8 cellular contexts compared by ENCODE assay signal in the genomic region with DNA sequence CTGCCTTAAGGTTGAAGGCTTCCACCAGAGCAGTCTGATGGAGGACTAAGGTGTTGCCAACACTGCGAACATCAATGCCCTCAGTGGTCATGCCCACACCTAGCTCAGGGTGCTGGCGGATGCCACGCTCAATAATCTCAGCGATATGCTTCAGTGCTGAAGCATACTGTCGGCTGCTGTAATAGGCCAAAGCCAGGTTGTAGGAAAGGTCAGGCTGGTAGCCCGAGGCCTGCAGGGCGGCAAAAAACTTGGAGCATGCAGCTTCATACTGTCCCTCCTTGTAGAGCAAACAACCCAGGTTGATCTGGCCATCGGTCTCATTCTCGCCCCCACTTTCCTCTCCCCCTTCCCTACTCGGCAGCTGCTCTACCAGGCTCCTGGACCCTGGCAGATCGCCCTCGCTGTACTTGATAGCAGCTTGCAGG.
A peak's percentile ranks its signal among the peaks of the same experiment; 100 is the strongest.
DNase-seq lines count a peak whose midpoint lies in the region; ATAC-seq and TF ChIP-seq lines count a peak whose summit lies in the region.

No MANE protein-coding gene starts in this region.

- 64 to 66% methylated on average over 12 of the region's 12 CpGs for WGBS in lung, 2 donors
- 65% methylated on average over 12 of the region's 12 CpGs; no CpG with 5 or more reads in 1 of the 2 donors for WGBS in transverse colon (ENCODE audit: low coverage in 1 of 2), 2 donors

- no peak for TF ChIP-seq POLR2A in transverse colon (IDR thresholded peaks at IDR 0.05)

- H3K27ac ChIP-seq in DOHH2 (ENCODE audit: low read depth, low read length) (no peak overlapping the region), cingulate gyrus (ENCODE audit: low read depth, low read length) (peak overlapping the region; percentile 48), lung (ENCODE audit: low read depth in 1 of 2, low read length in 1 of 2) (peak overlapping the region; percentile 94 to 99), transverse colon (peak overlapping the region; percentile 84 to 93 (median 92))

- no peaks in the 10 kb centered on the region for H3K9me2 ChIP-seq in DOHH2 (replicated peaks; ENCODE audit: control insufficient read depth, low read length)

- no peaks in the 10 kb centered on the region; the same call in 1 of the 2 replicates for H3K36me3 ChIP-seq in DOHH2 (ENCODE audit: control insufficient read depth, low read length)
- H3K36me3 ChIP-seq in lung (ENCODE audit: control insufficient read depth in 2 of 2, insufficient read depth in 2 of 2, low read length in 2 of 2): no peaks in the 10 kb centered on the region
- H3K36me3 ChIP-seq in transverse colon: no peaks in the 10 kb centered on the region

- no peaks in the 10 kb centered on the region for H3F3A ChIP-seq in DOHH2 (ENCODE audit: control insufficient read depth, insufficient read depth)

- H3K27me3 ChIP-seq in DOHH2 (ENCODE audit: control insufficient read depth, low read length): no peaks in the 10 kb centered on the region
- no peaks in the 10 kb centered on the region for H3K27me3 ChIP-seq in lung (ENCODE audit: control insufficient read depth, insufficient read depth)
- H3K27me3 ChIP-seq in transverse colon: no peaks in the 10 kb centered on the region

- TF ChIP-seq CTCF in DOHH2 (IDR thresholded peaks at IDR 0.05; ENCODE audit: low read depth, low read length, poor library complexity, severe bottlenecking) (no peak), lung (IDR thresholded peaks at IDR 0.05; ENCODE audit: control extremely low read depth, extremely low read depth) (no peak), transverse colon (IDR thresholded peaks at IDR 0.05) (no peak)

- H3K79me2 ChIP-seq in DOHH2 (ENCODE audit: control insufficient read depth, low read length): no peaks in the 10 kb centered on the region

- H3K4me1 ChIP-seq in DOHH2 (ENCODE audit: control insufficient read depth, low read length) (peaks cover 14% of the 10 kb centered on the region), lung (ENCODE audit: control insufficient read depth in 2 of 2, insufficient read depth in 2 of 2, low read length in 2 of 2) (peaks cover 0 to 5% of the 10 kb centered on the region in 2 donors), transverse colon (peaks cover 0 to 8% (median 4%) of the 10 kb centered on the region in 4 donors)

- TF ChIP-seq EP300 in transverse colon (IDR thresholded peaks at IDR 0.05; ENCODE audit: low read depth): no peak

- in situ Hi-C loops in transverse colon (cut with MboI; ENCODE audit: low pct_ligation_motif_present in 1 of 4, low pct_unique_long_range_greater_than_20kb in 1 of 4, low sequenced_read_pairs in 3 of 4): no loop called here

- H3K9me3 ChIP-seq in DOHH2 (ENCODE audit: control insufficient read depth, insufficient read depth, low read length) (no peaks in the 10 kb centered on the region; the same call in 1 of the 2 replicates), lung (ENCODE audit: control insufficient read depth in 2 of 2, insufficient read depth in 1 of 2, low read length in 1 of 2) (no peaks in the 10 kb centered on the region), transverse colon (no peaks in the 10 kb centered on the region)

- H3K4me3 ChIP-seq in DOHH2 (ENCODE audit: low read length) (peak overlapping the region; percentile 94), lung (peak overlapping the region; percentile 86), transverse colon (peak overlapping the region in 3 of 4 donors; percentile 65 to 88 (median 73))

- peak overlapping the region; percentile 65 for H3K4me2 ChIP-seq in DOHH2 (ENCODE audit: low read length)

- ATAC-seq in lung (ENCODE audit: insufficient read depth, low FRiP score): no peak
- ATAC-seq in GM21619 (IDR thresholded peaks at IDR 0.05; ENCODE audit: unreplicated experiment): no peak

- no peaks in the 10 kb centered on the region for H4K20me1 ChIP-seq in DOHH2 (ENCODE audit: control insufficient read depth, insufficient read depth, low read depth, low read length)

- peak; percentile 75 for DNase-seq in NCI-H2029 (lab: John Stamatoyannopoulos, UW)
- peak; percentile 61 for DNase-seq in lung (ENCODE audit: low spot score)
- DNase-seq in transverse colon: no peak
- DNase-seq in cortex of kidney (lab: John Stamatoyannopoulos, UW): no peak
- no peak for DNase-seq in effector CD4-positive, alpha-beta T cell

- intact Hi-C loops in transverse colon (cut with DNase I; ENCODE audit: low total_unique reads): no loop called here

Comparison
In these comparisons a context has a peak if more than half of its experiments do, and no peak if none do; other contexts are left out.
1. DNase-seq: peak in NCI-H2029 (single experiment) and lung (single experiment); none in transverse colon (single experiment), cortex of kidney (single experiment) and effector CD4-positive, alpha-beta T cell (single experiment).
2. Peak in every context shown above with its lines, with median percentiles within 50 percentile points of each other: H3K4me3 ChIP-seq.